26 cellular contexts compared by ENCODE assay signal in genomic region chr16:638836-639235, GRCh38. TPM values are rescaled to one million over a fixed set of nuclear protein-coding genes. Genes with fewer than 3 reads are reported as not detected.
DNase-seq lines count a peak whose midpoint lies in the region; ATAC-seq, FAIRE-seq and TF ChIP-seq lines count a peak whose summit lies in the region.
"Had no signal": no experiment of that assay in that cellular context is flagged by ENCODE, and none has a peak within 500 bp of the region (broad histone marks: within the 10 kb centered on the region; RNA-seq: fewer than 3 reads in every experiment).

No MANE protein-coding gene starts in this region.

- H3K36me3 ChIP-seq in BLaER1 (peaks cover 12% of the 10 kb centered on the region), SU-DHL-6 (ENCODE audit: low read length) (no peaks in the 10 kb centered on the region)
- H3K36me3 ChIP-seq: transverse colon had no signal

- no peak for ATAC-seq in HG03565 (IDR thresholded peaks at IDR 0.05; ENCODE audit: unreplicated experiment)
- ATAC-seq in GM21515 (IDR thresholded peaks at IDR 0.05; ENCODE audit: unreplicated experiment), result no peak
- ATAC-seq in GM18517 (IDR thresholded peaks at IDR 0.05; ENCODE audit: unreplicated experiment), result no peak
- ATAC-seq: CD8-positive, alpha-beta T cell; left lung; naive thymus-derived CD8-positive, alpha-beta T cell had no signal

- H3K9ac ChIP-seq in BLaER1 (peak overlapping the region; percentile 59; the same call in 1 of the 2 replicates), SU-DHL-6 (ENCODE audit: low read length) (peak overlapping the region; percentile 4; the same call in 1 of the 2 replicates)

- H3K4me1 ChIP-seq in BLaER1, result peaks cover 73% of the 10 kb centered on the region

- H3K79me2 ChIP-seq in SU-DHL-6 (ENCODE audit: insufficient read depth, low read length), result peaks cover 13% of the 10 kb centered on the region

- no peaks in the 10 kb centered on the region for H3K9me3 Mint-ChIP-seq in mesothelial cell of epicardium
- H3K9me3 Mint-ChIP-seq: activated CD4-positive, alpha-beta memory T cell treated with anti-CD3 and anti-CD28 coated beads, Interleukin-2, amount 10 ng/mL, durations not matched to agents 7 days and 5 days; activated naive CD8-positive, alpha-beta T cell treated with anti-CD3 and anti-CD28 coated beads, Interleukin-2, amount 10 ng/mL, durations not matched to agents 7 days and 5 days; CD8-positive, alpha-beta T cell had no signal

- no peaks in the 10 kb centered on the region for H3K27me3 ChIP-seq in BLaER1
- H3K27me3 ChIP-seq in SU-DHL-6 (ENCODE audit: low read length), result no peaks in the 10 kb centered on the region
- H3K27me3 ChIP-seq: left lung, transverse colon had no signal

- no peak for TF ChIP-seq CTCF in SU-DHL-6 (IDR thresholded peaks at IDR 0.05; ENCODE audit: insufficient read depth, low read length, poor library complexity, severe bottlenecking)
- TF ChIP-seq CTCF in mesothelial cell of epicardium (IDR thresholded peaks at IDR 0.05; ENCODE audit: unreplicated experiment), result no peak

- peak overlapping the region; percentile 31 for H3K4me3 Mint-ChIP-seq in mesothelial cell of epicardium
- H3K4me3 Mint-ChIP-seq: activated CD4-positive, alpha-beta memory T cell treated with anti-CD3 and anti-CD28 coated beads, Interleukin-2, amount 10 ng/mL, durations not matched to agents 7 days and 5 days; activated naive CD8-positive, alpha-beta T cell treated with anti-CD3 and anti-CD28 coated beads, Interleukin-2, amount 10 ng/mL, durations not matched to agents 7 days and 5 days had no signal

- peak; percentile 51 for FAIRE-seq in GM12892 (lab: Jason Lieb, UNC)
- FAIRE-seq: HTR-8/SVneo had no signal

- H3K4me2 ChIP-seq in BLaER1 (peak overlapping the region; percentile 82), SU-DHL-6 (ENCODE audit: low read depth, low read length, poor library complexity, severe bottlenecking) (peak overlapping the region; percentile 24)

- H3K27ac ChIP-seq in BLaER1 (peak overlapping the region; percentile 81), SU-DHL-6 (ENCODE audit: low read depth, low read length) (peak overlapping the region; percentile 63)
- H3K27ac ChIP-seq: left lung, transverse colon had no signal

- H3K9me2 ChIP-seq in SU-DHL-6 (replicated peaks; ENCODE audit: insufficient read depth, low read length), result no peaks in the 10 kb centered on the region

- H3K4me1 Mint-ChIP-seq in mesothelial cell of epicardium, result peaks cover 6% of the 10 kb centered on the region

- H3K27me3 Mint-ChIP-seq in mesothelial cell of epicardium (ENCODE audit: low read depth), result no peaks in the 10 kb centered on the region
- H3K27me3 Mint-ChIP-seq: activated CD4-positive, alpha-beta memory T cell treated with anti-CD3 and anti-CD28 coated beads, Interleukin-2, amount 10 ng/mL, durations not matched to agents 7 days and 5 days; activated naive CD8-positive, alpha-beta T cell treated with anti-CD3 and anti-CD28 coated beads, Interleukin-2, amount 10 ng/mL, durations not matched to agents 7 days and 5 days had no signal

- H4K20me1 ChIP-seq in BLaER1 (peaks cover 31% of the 10 kb centered on the region), SU-DHL-6 (ENCODE audit: low read depth, low read length) (no peaks in the 10 kb centered on the region)

- TF ChIP-seq POLR2A in GM12892 (IDR thresholded peaks at IDR 0.05; ENCODE audit: low read depth, low read length), result no peak

- no peak for DNase-seq in GM12892 (ENCODE audit: insufficient read length)
- DNase-seq in mesothelial cell of epicardium (ENCODE audit: low spot score in 2 of 2, unreplicated experiment in 2 of 2), result no peak
- DNase-seq in NCI-H2227 (lab: John Stamatoyannopoulos, UW; ENCODE audit: unreplicated experiment), result no peak
- DNase-seq: activated CD4-positive, alpha-beta memory T cell treated with anti-CD3 and anti-CD28 coated beads, Interleukin-2, amount 10 ng/mL, durations not matched to agents 7 days and 5 days; activated CD4-positive, CD25-positive, alpha-beta regulatory T cell; activated naive CD8-positive, alpha-beta T cell treated with anti-CD3 and anti-CD28 coated beads, Interleukin-2, amount 10 ng/mL, durations not matched to agents 7 days and 5 days; DMS 273 treated with DMSO at 0.1 percent for 48 hours; effector CD8-positive, alpha-beta T cell; GOT3; hippocampal formation; immature natural killer cell; left lung; midbrain; naive thymus-derived CD8-positive, alpha-beta T cell; NCI-H187 treated with DMSO at 0.1 percent for 48 hours; SW 1271; T1000; transverse colon had no signal

- no peak overlapping the region for H2AFZ ChIP-seq in SU-DHL-6 (ENCODE audit: low read depth, low read length, severe bottlenecking)

- no peak overlapping the region for H3K27ac Mint-ChIP-seq in mesothelial cell of epicardium
- H3K27ac Mint-ChIP-seq: activated CD4-positive, alpha-beta memory T cell treated with anti-CD3 and anti-CD28 coated beads, Interleukin-2, amount 10 ng/mL, durations not matched to agents 7 days and 5 days; activated naive CD8-positive, alpha-beta T cell treated with anti-CD3 and anti-CD28 coated beads, Interleukin-2, amount 10 ng/mL, durations not matched to agents 7 days and 5 days; CD8-positive, alpha-beta T cell; immature natural killer cell had no signal

- H3K9me3 ChIP-seq in BLaER1 (no peaks in the 10 kb centered on the region), SU-DHL-6 (ENCODE audit: insufficient read depth, low read length) (no peaks in the 10 kb centered on the region)
- H3K9me3 ChIP-seq: left lung, transverse colon had no signal

- H3F3A ChIP-seq in SU-DHL-6 (ENCODE audit: insufficient read depth), result peaks cover 26% of the 10 kb centered on the region

- H3K4me3 ChIP-seq in BLaER1 (peak overlapping the region; percentile 24; the same call in 1 of the 2 replicates), SU-DHL-6 (ENCODE audit: insufficient read depth, low read length, poor library complexity, severe bottlenecking) (no peak overlapping the region)
- H3K4me3 ChIP-seq: left lung, transverse colon had no signal

- no peaks in the 10 kb centered on the region for H3K36me3 Mint-ChIP-seq in mesothelial cell of epicardium
- H3K36me3 Mint-ChIP-seq: activated naive CD8-positive, alpha-beta T cell treated with anti-CD3 and anti-CD28 coated beads, Interleukin-2, amount 10 ng/mL, durations not matched to agents 7 days and 5 days; immature natural killer cell had no signal

RNA-seq across cellular contexts. Expression of gene METTL26, which starts 2.7 kb away (rescaled TPM):
- polyA plus RNA-seq in GM12892 (2012; ENCODE audit: missing spikeins), result 44.1 TPM
- total RNA-seq in mesothelial cell of epicardium, result 72.1 to 74.0 TPM (median 73.2 TPM) in 3 replicates

RNA-seq across cellular contexts. Expression of gene MCRIP2, which starts 2.8 kb away (rescaled TPM):
- 17.0 TPM for polyA plus RNA-seq in GM12892 (2012; ENCODE audit: missing spikeins)
- total RNA-seq in mesothelial cell of epicardium, result 20.5 to 24.6 TPM (median 21.7 TPM) in 3 replicates

RNA-seq across cellular contexts. Expression of gene WFIKKN1, which starts 8.1 kb away (rescaled TPM):
- polyA plus RNA-seq in GM12892 (2012; ENCODE audit: missing spikeins), result not detected
- total RNA-seq in mesothelial cell of epicardium, result 0.47 to 0.94 TPM (median 0.84 TPM) in 3 replicates
- total RNA-seq: epithelial cell of proximal tubule had no signal

RNA-seq across cellular contexts. Expression of gene WDR90, which starts 10.3 kb away (rescaled TPM):
- polyA plus RNA-seq in GM12892 (2012; ENCODE audit: missing spikeins), result 21.1 TPM
- 75.9 to 86.9 TPM (median 77.2 TPM) in 3 replicates for total RNA-seq in mesothelial cell of epicardium

RNA-seq across cellular contexts. Expression of gene RHOT2, which starts 29.1 kb away (rescaled TPM):
- polyA plus RNA-seq in GM12892 (2012; ENCODE audit: missing spikeins), result 40.5 TPM
- 190 to 207 TPM (median 194 TPM) in 3 replicates for total RNA-seq in mesothelial cell of epicardium
